12 cellular contexts compared by ENCODE assay signal in the genomic region with DNA sequence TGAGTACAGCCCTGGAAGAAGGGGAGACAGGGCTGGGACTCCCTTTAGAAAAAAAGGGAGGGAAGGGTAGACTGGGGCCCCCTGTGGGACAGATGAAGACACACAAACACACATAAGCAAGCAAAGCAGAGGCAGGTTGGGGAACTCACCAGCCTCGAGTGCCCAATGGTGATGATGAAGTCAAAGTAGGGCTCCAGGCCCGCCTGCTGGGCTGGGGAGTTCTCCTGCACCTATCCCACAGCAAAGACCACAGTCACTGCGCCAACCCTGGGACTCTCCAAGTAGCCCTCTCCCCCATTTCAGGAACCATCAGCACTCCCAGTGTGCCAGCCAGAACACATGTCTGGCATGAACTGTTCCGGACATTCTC. TPM values are rescaled to one million over a fixed set of nuclear protein-coding genes. Genes with fewer than 3 reads are reported as not detected.
A peak's percentile ranks its signal among the peaks of the same experiment; 100 is the strongest.
DNase-seq lines count a peak whose midpoint lies in the region; ATAC-seq, FAIRE-seq and TF ChIP-seq lines count a peak whose summit lies in the region.
"Had no signal": no experiment of that assay in that cellular context is flagged by ENCODE, and none has a peak within 500 bp of the region (broad histone marks: within the 10 kb centered on the region; RNA-seq: fewer than 3 reads in every experiment).

No MANE protein-coding gene starts in this region.

- no peak overlapping the region for H3K27ac Mint-ChIP-seq in activated CD8-positive, alpha-beta memory T cell treated with anti-CD3 and anti-CD28 coated beads, Interleukin-2, amount 10 ng/mL, durations not matched to agents 7 days and 5 days
- peak overlapping the region; percentile 21 for H3K27ac Mint-ChIP-seq in stimulated activated naive B cell treated with anti-CD40 and anti-IgM and Interleukin-4, amounts not matched to agents 10 μg/mL and 1 μg/mL and 100 μg/mL, for 72 hours
- no peak overlapping the region for H3K27ac Mint-ChIP-seq in progenitor cell of endocrine pancreas

- WGBS in K562 (ENCODE audit: insufficient coverage, low coverage, missing lambda C conversion rate), result 83% methylated on average over 4 of the region's 4 CpGs

- TF ChIP-seq POLR2A in K562 (conservative IDR thresholded peaks at IDR 0.05), result no peak

- peaks cover 32% of the 10 kb centered on the region for H3K4me1 Mint-ChIP-seq in activated CD8-positive, alpha-beta memory T cell treated with anti-CD3 and anti-CD28 coated beads, Interleukin-2, amount 10 ng/mL, durations not matched to agents 7 days and 5 days
- H3K4me1 Mint-ChIP-seq in stimulated activated naive B cell treated with anti-CD40 and anti-IgM and Interleukin-4, amounts not matched to agents 10 μg/mL and 1 μg/mL and 100 μg/mL, for 72 hours, result peaks cover 48 to 63% of the 10 kb centered on the region in 2 donors
- H3K4me1 Mint-ChIP-seq in progenitor cell of endocrine pancreas (ENCODE audit: low read depth), result peaks cover 23% of the 10 kb centered on the region

- no peak overlapping the region for H3K4me3 Mint-ChIP-seq in activated CD8-positive, alpha-beta memory T cell treated with anti-CD3 and anti-CD28 coated beads, Interleukin-2, amount 10 ng/mL, durations not matched to agents 7 days and 5 days
- no peak overlapping the region for H3K4me3 Mint-ChIP-seq in stimulated activated naive B cell treated with anti-CD40 and anti-IgM and Interleukin-4, amounts not matched to agents 10 μg/mL and 1 μg/mL and 100 μg/mL, for 72 hours
- no peak overlapping the region for H3K4me3 Mint-ChIP-seq in progenitor cell of endocrine pancreas (ENCODE audit: low read depth)

- H3K79me2 ChIP-seq in K562 (ENCODE audit: control insufficient read depth, insufficient read depth, low read length), result peaks cover 52% of the 10 kb centered on the region

- H3K9ac ChIP-seq in K562 (ENCODE audit: insufficient read depth in 1 of 2, low read depth in 2 of 2, low read length in 2 of 2), result peak overlapping the region in 1 of 2 experiments; percentile 77; a peak in 2 of 4 replicates

- intact Hi-C loops in K562 (cut with micrococcal nuclease), result no loop called here

- peaks cover 4% of the 10 kb centered on the region for H3K9me1 ChIP-seq in K562 (ENCODE audit: control insufficient read depth, insufficient read depth, low read length)

- CTCF ChIA-PET in activated CD8-positive, alpha-beta memory T cell treated with anti-CD3 and anti-CD28 coated beads, Interleukin-2, amount 10 ng/mL, durations not matched to agents 7 days and 5 days (lab: Charles Lee), result interaction anchor here (1.1 to 1.5 kb wide), 4 partner anchors 23 to 185 kb away, joined by 3 to 6 read pairs (median 4); no protein-coding TSS in a partner anchor
- CTCF ChIA-PET in K562 (lab: Yijun Ruan, JAX; ENCODE audit: low intra/inter-chr PET ratio), result interaction anchor here (0.6 kb wide), 1 partner anchor 1253 kb away, joined by 3 read pairs; no protein-coding TSS in a partner anchor

- peaks cover 4% of the 10 kb centered on the region for H3K27me3 Mint-ChIP-seq in activated CD8-positive, alpha-beta memory T cell treated with anti-CD3 and anti-CD28 coated beads, Interleukin-2, amount 10 ng/mL, durations not matched to agents 7 days and 5 days
- no peaks in the 10 kb centered on the region for H3K27me3 Mint-ChIP-seq in stimulated activated naive B cell treated with anti-CD40 and anti-IgM and Interleukin-4, amounts not matched to agents 10 μg/mL and 1 μg/mL and 100 μg/mL, for 72 hours
- H3K27me3 Mint-ChIP-seq in progenitor cell of endocrine pancreas, result no peaks in the 10 kb centered on the region

- H3K4me2 ChIP-seq in K562 (ENCODE audit: insufficient read depth, low read length), result no peak overlapping the region

- H3K4me3 ChIP-seq in K562 (no peak overlapping the region), HAP-1 (no peak overlapping the region)
- H3K4me3 ChIP-seq: adrenal gland, gastroesophageal sphincter had no signal

- 0 out of 4 replicates have a peak, but pooled peaks of 1 of the 2 experiments have one; percentile 7 for TF ChIP-seq RAD21 in K562 (CRISPR knock-in tag; conservative IDR thresholded peaks at IDR 0.05 in 1 of 2, IDR thresholded peaks at IDR 0.05 in 1 of 2)

- FAIRE-seq in K562 (lab: Jason Lieb, UNC), result no peak
- FAIRE-seq: GM18507, TTC549 had no signal

- in situ Hi-C loops in K562 (cut with MboI), result no loop called here
- in situ Hi-C loops in HAP-1 (cut with MboI; ENCODE audit: low sequenced_read_pairs), result loop anchor here (25.0 kb wide), 1 partner anchor 184 kb away; a partner anchor contains a TSS

- peaks cover 17% of the 10 kb centered on the region for H4K20me1 ChIP-seq in K562 (replicated peaks; ENCODE audit: control insufficient read depth, insufficient read depth, low read length)

- peak; percentile 49 for DNase-seq in activated CD8-positive, alpha-beta memory T cell treated with anti-CD3 and anti-CD28 coated beads, Interleukin-2, amount 50 U/mL, for 48 hours
- no peak for DNase-seq in activated CD8-positive, alpha-beta memory T cell treated with anti-CD3 and anti-CD28 coated beads, Interleukin-2, amount 10 ng/mL, durations not matched to agents 7 days and 5 days
- DNase-seq in K562 (ENCODE audit: extremely low read depth in 1 of 4, low spot score in 3 of 4) (peak in 3 of 4 experiments; percentile 22 to 44 (median 43)), HAP-1 (ENCODE audit: low spot score in 2 of 2) (no peak), progenitor cell of endocrine pancreas (ENCODE audit: low spot score, unreplicated experiment) (no peak)
- DNase-seq in stimulated activated naive B cell treated with anti-CD40 and anti-IgM and Interleukin-4, amounts not matched to agents 10 μg/mL and 1 μg/mL and 100 μg/mL, for 72 hours, result no peak
- DNase-seq: NCI-H748 treated with DMSO at 0.1 percent for 48 hours; stimulated activated CD4-positive, alpha-beta T cell treated with anti-CD3 and anti-CD28 coated beads, Interleukin-2, amount 100 ng/mL, for 48 hours had no signal

- peaks cover 1% of the 10 kb centered on the region for H3K36me3 Mint-ChIP-seq in activated CD8-positive, alpha-beta memory T cell treated with anti-CD3 and anti-CD28 coated beads, Interleukin-2, amount 10 ng/mL, durations not matched to agents 7 days and 5 days
- peaks cover 7 to 22% of the 10 kb centered on the region in 2 donors for H3K36me3 Mint-ChIP-seq in stimulated activated naive B cell treated with anti-CD40 and anti-IgM and Interleukin-4, amounts not matched to agents 10 μg/mL and 1 μg/mL and 100 μg/mL, for 72 hours
- H3K36me3 Mint-ChIP-seq in progenitor cell of endocrine pancreas (ENCODE audit: insufficient read depth), result peaks cover 2% of the 10 kb centered on the region

- no peak for ATAC-seq in activated CD8-positive, alpha-beta memory T cell treated with anti-CD3 and anti-CD28 coated beads, Interleukin-2, amount 10 ng/mL, durations not matched to agents 7 days and 5 days
- 0 out of 3 replicates have a peak, but pooled peaks have one; percentile 2 for ATAC-seq in K562
- no peak for ATAC-seq in stimulated activated naive B cell treated with anti-CD40 and anti-IgM and Interleukin-4, amounts not matched to agents 10 μg/mL and 1 μg/mL and 100 μg/mL, for 72 hours (replicated peaks)
- ATAC-seq: gastroesophageal sphincter had no signal

- H3K36me3 ChIP-seq in K562 (ENCODE audit: control insufficient read depth, insufficient read depth, low read length) (peaks cover 60% of the 10 kb centered on the region), HAP-1 (replicated peaks) (peaks cover 37% of the 10 kb centered on the region)

- H2AFZ ChIP-seq in K562 (ENCODE audit: low read depth, low read length), result no peak overlapping the region

- BruUV-seq in K562 (replicated peaks; lab: Mats Ljungman, UMichigan), result no TSS peak

- H3K27me3 ChIP-seq in K562 (ENCODE audit: control insufficient read depth in 2 of 2, insufficient read depth in 2 of 2, low read length in 2 of 2) (no peaks in the 10 kb centered on the region), HAP-1 (ENCODE audit: low read depth) (no peaks in the 10 kb centered on the region)
- H3K27me3 ChIP-seq: adrenal gland, gastroesophageal sphincter had no signal

- no peaks in the 10 kb centered on the region for H3K9me3 ChIP-seq in K562 (replicated peaks; ENCODE audit: control insufficient read depth, insufficient read depth, low read depth, low read length)
- no peaks in the 10 kb centered on the region for H3K9me3 ChIP-seq in HAP-1
- H3K9me3 ChIP-seq: adrenal gland, gastroesophageal sphincter had no signal

- peak; percentile 30 to 50 (median 49); a peak in 4 of 6 replicates for TF ChIP-seq CTCF in K562 (IDR thresholded peaks at IDR 0.05 in 2 of 3, conservative IDR thresholded peaks at IDR 0.05 in 1 of 3; ENCODE audit: insufficient read depth in 2 of 3, low read depth in 1 of 3, low read length in 3 of 3)
- no peak for TF ChIP-seq CTCF in progenitor cell of endocrine pancreas (IDR thresholded peaks at IDR 0.05; ENCODE audit: unreplicated experiment)

- POLR2A ChIA-PET in K562 (lab: Yijun Ruan, JAX), result no interaction called here

- no peaks in the 10 kb centered on the region for H3K9me3 Mint-ChIP-seq in activated CD8-positive, alpha-beta memory T cell treated with anti-CD3 and anti-CD28 coated beads, Interleukin-2, amount 10 ng/mL, durations not matched to agents 7 days and 5 days (ENCODE audit: low read depth)
- no peaks in the 10 kb centered on the region for H3K9me3 Mint-ChIP-seq in stimulated activated naive B cell treated with anti-CD40 and anti-IgM and Interleukin-4, amounts not matched to agents 10 μg/mL and 1 μg/mL and 100 μg/mL, for 72 hours
- no peaks in the 10 kb centered on the region for H3K9me3 Mint-ChIP-seq in progenitor cell of endocrine pancreas (ENCODE audit: low read depth)

- TF ChIP-seq EP300 in K562 (IDR thresholded peaks at IDR 0.05; ENCODE audit: low read length), result no peak

- H3K27ac ChIP-seq in K562 (ENCODE audit: extremely low read depth, low read depth, low read length), result no peak overlapping the region

- H3K4me1 ChIP-seq in K562 (replicated peaks in 1 of 2; ENCODE audit: control insufficient read depth in 2 of 2, insufficient read depth in 2 of 2, low read length in 2 of 2), result peaks cover 20 to 45% of the 10 kb centered on the region in 2 experiments; a peak in 4 of 5 replicates
- H3K4me1 ChIP-seq in HAP-1, result peaks cover 5% of the 10 kb centered on the region; the same call in 1 of the 2 replicates

RNA-seq across cellular contexts. Expression of a gene that starts 4.1 kb away (rescaled TPM):
- total RNA-seq in activated CD8-positive, alpha-beta memory T cell treated with anti-CD3 and anti-CD28 coated beads, Interleukin-2, amount 10 ng/mL, durations not matched to agents 7 days and 5 days, result 10 to 100 TPM; 28.8 to 32.0 TPM
- 170 and 347 TPM in 2 replicates for total RNA-seq in K562 (2011; cell fraction: chromatin; rRNA removed; ENCODE audit: low replicate concordance)
- total RNA-seq in K562 (2011; cell fraction: nucleolus; rRNA removed), result 220 and 236 TPM in 2 replicates
- total RNA-seq in K562 (2011; cell fraction: nucleoplasm; rRNA removed), result 186 and 187 TPM in 2 replicates
- 67.6 and 83.5 TPM in 2 replicates for total RNA-seq in K562 (2014; rRNA removed)
- 39.7 and 46.8 TPM in 2 replicates for total RNA-seq in K562 (2014; rRNA removed; fragmentation: Illumina TruSeq; extraction: Trizol)
- total RNA-seq in K562 (2015; rRNA removed; fragmentation: Illumina TruSeq; extraction: Trizol), result 65.3 and 67.6 TPM in 2 replicates
- total RNA-seq in K562 (2021), result 80.7 and 81.2 TPM in 2 replicates
- 87.9 and 116 TPM in 2 replicates for polyA plus RNA-seq in K562 (2011; rRNA removed)
- 88.5 and 108 TPM in 2 replicates for polyA plus RNA-seq in K562 (2011; cell fraction: cytosol; rRNA removed)
- 454 and 537 TPM in 2 replicates for polyA plus RNA-seq in K562 (2011; cell fraction: nucleus; rRNA removed)
- polyA plus RNA-seq in K562 (2012), result 72.8 and 104 TPM in 2 replicates
- polyA plus RNA-seq in K562 (2014; fragmentation: Illumina TruSeq; extraction: Trizol), result 71.3 and 81.3 TPM in 2 replicates
- 10 to 100 TPM in 1 of 2 experiments, 1 to 10 TPM in 1; 8.4 to 14.0 TPM for polyA plus RNA-seq in K562 (2014; fragmentation: Nextera tagmentation; extraction: Ambion mirVana)
- 75.3 and 82.3 TPM in 2 replicates for polyA plus RNA-seq in K562 (2014; rRNA removed)
- 48.5 and 49.2 TPM in 2 replicates for polyA minus RNA-seq in K562 (2011; rRNA and poly(A)+ RNA removed)
- polyA minus RNA-seq in K562 (2011; cell fraction: cytosol; rRNA and poly(A)+ RNA removed), result 42.4 and 49.5 TPM in 2 replicates
- polyA minus RNA-seq in K562 (2011; cell fraction: nucleus; rRNA and poly(A)+ RNA removed), result 120 and 149 TPM in 2 replicates
- 64.3 and 72.8 TPM in 2 replicates for total RNA-seq in progenitor cell of endocrine pancreas

RNA-seq across cellular contexts. Expression of a gene that starts 4.2 kb away (rescaled TPM):
- 1 to 10 TPM; 1.9 to 8.3 TPM for total RNA-seq in activated CD8-positive, alpha-beta memory T cell treated with anti-CD3 and anti-CD28 coated beads, Interleukin-2, amount 10 ng/mL, durations not matched to agents 7 days and 5 days
- 7.6 and 12.4 TPM in 2 replicates for total RNA-seq in K562 (2011; cell fraction: chromatin; rRNA removed; ENCODE audit: low replicate concordance)
- total RNA-seq in K562 (2011; cell fraction: nucleolus; rRNA removed), result 5.8 and 6.7 TPM in 2 replicates
- 5.1 and 8.2 TPM in 2 replicates for total RNA-seq in K562 (2011; cell fraction: nucleoplasm; rRNA removed)
- total RNA-seq in K562 (2014; rRNA removed), result 0.36 and 0.37 TPM in 2 replicates
- 0.32 and 0.47 TPM in 2 replicates for total RNA-seq in K562 (2014; rRNA removed; fragmentation: Illumina TruSeq; extraction: Trizol)
- 0.83 and 1.2 TPM in 2 replicates for total RNA-seq in K562 (2015; rRNA removed; fragmentation: Illumina TruSeq; extraction: Trizol)
- total RNA-seq in K562 (2021), result 1.4 and 1.7 TPM in 2 replicates
- 0.84 and 1.1 TPM in 2 replicates for polyA plus RNA-seq in K562 (2011; rRNA removed)
- 0.66 and 1.1 TPM in 2 replicates for polyA plus RNA-seq in K562 (2011; cell fraction: cytosol; rRNA removed)
- 5.1 and 6.7 TPM in 2 replicates for polyA plus RNA-seq in K562 (2011; cell fraction: nucleus; rRNA removed)
- 1.3 and 2.7 TPM in 2 replicates for polyA plus RNA-seq in K562 (2012)
- polyA plus RNA-seq in K562 (2014; fragmentation: Illumina TruSeq; extraction: Trizol), result 0.70 and 0.94 TPM in 2 replicates
- under 1 TPM; 0.22 to 0.35 TPM for polyA plus RNA-seq in K562 (2014; fragmentation: Nextera tagmentation; extraction: Ambion mirVana)
- polyA plus RNA-seq in K562 (2014; rRNA removed), result 0.93 and 1.4 TPM in 2 replicates
- 1.3 and 2.1 TPM in 2 replicates for polyA minus RNA-seq in K562 (2011; rRNA and poly(A)+ RNA removed)
- 0.67 TPM in 1 of 2 replicates, not detected in the other for polyA minus RNA-seq in K562 (2011; cell fraction: cytosol; rRNA and poly(A)+ RNA removed)
- polyA minus RNA-seq in K562 (2011; cell fraction: nucleus; rRNA and poly(A)+ RNA removed), result 3.5 and 4.1 TPM in 2 replicates
- 16.1 and 17.2 TPM in 2 replicates for total RNA-seq in progenitor cell of endocrine pancreas

RNA-seq across cellular contexts. Expression of a gene that starts 50.1 kb away (rescaled TPM):
- total RNA-seq in activated CD8-positive, alpha-beta memory T cell treated with anti-CD3 and anti-CD28 coated beads, Interleukin-2, amount 10 ng/mL, durations not matched to agents 7 days and 5 days, result 10 to 100 TPM; 15.6 to 20.2 TPM
- total RNA-seq in K562 (2011; cell fraction: chromatin; rRNA removed; ENCODE audit: low replicate concordance), result 18.4 and 48.8 TPM in 2 replicates
- 34.9 and 41.4 TPM in 2 replicates for total RNA-seq in K562 (2011; cell fraction: nucleolus; rRNA removed)
- total RNA-seq in K562 (2011; cell fraction: nucleoplasm; rRNA removed), result 17.7 and 23.9 TPM in 2 replicates
- 16.8 and 23.2 TPM in 2 replicates for total RNA-seq in K562 (2014; rRNA removed)
- 5.6 and 7.9 TPM in 2 replicates for total RNA-seq in K562 (2014; rRNA removed; fragmentation: Illumina TruSeq; extraction: Trizol)
- total RNA-seq in K562 (2015; rRNA removed; fragmentation: Illumina TruSeq; extraction: Trizol), result 9.2 and 9.8 TPM in 2 replicates
- total RNA-seq in K562 (2021), result 18.1 and 18.9 TPM in 2 replicates
- 14.2 and 14.5 TPM in 2 replicates for polyA plus RNA-seq in K562 (2011; rRNA removed)
- polyA plus RNA-seq in K562 (2011; cell fraction: cytosol; rRNA removed), result 16.4 and 30.7 TPM in 2 replicates
- polyA plus RNA-seq in K562 (2011; cell fraction: nucleus; rRNA removed), result 25.6 and 46.6 TPM in 2 replicates
- polyA plus RNA-seq in K562 (2012), result 16.6 and 24.6 TPM in 2 replicates
- 12.7 and 13.3 TPM in 2 replicates for polyA plus RNA-seq in K562 (2014; fragmentation: Illumina TruSeq; extraction: Trizol)
- polyA plus RNA-seq in K562 (2014; fragmentation: Nextera tagmentation; extraction: Ambion mirVana), result under 1 TPM; 0.72 to 0.89 TPM
- polyA plus RNA-seq in K562 (2014; rRNA removed), result 10.9 and 11.4 TPM in 2 replicates
- 14.7 and 23.4 TPM in 2 replicates for polyA minus RNA-seq in K562 (2011; rRNA and poly(A)+ RNA removed)
- 13.8 and 19.9 TPM in 2 replicates for polyA minus RNA-seq in K562 (2011; cell fraction: cytosol; rRNA and poly(A)+ RNA removed)
- 21.9 and 22.3 TPM in 2 replicates for polyA minus RNA-seq in K562 (2011; cell fraction: nucleus; rRNA and poly(A)+ RNA removed)
- total RNA-seq in progenitor cell of endocrine pancreas, result 6.6 and 6.7 TPM in 2 replicates

RNA-seq across cellular contexts. Expression of a gene that starts 51.5 kb away (rescaled TPM):
- 10 to 100 TPM; 25.7 to 34.5 TPM for total RNA-seq in activated CD8-positive, alpha-beta memory T cell treated with anti-CD3 and anti-CD28 coated beads, Interleukin-2, amount 10 ng/mL, durations not matched to agents 7 days and 5 days
- total RNA-seq in K562 (2011; cell fraction: chromatin; rRNA removed; ENCODE audit: low replicate concordance), result 31.6 and 76.0 TPM in 2 replicates
- total RNA-seq in K562 (2011; cell fraction: nucleolus; rRNA removed), result 13.0 and 16.8 TPM in 2 replicates
- total RNA-seq in K562 (2011; cell fraction: nucleoplasm; rRNA removed), result 28.7 and 37.4 TPM in 2 replicates
- 22.1 and 26.6 TPM in 2 replicates for total RNA-seq in K562 (2014; rRNA removed)
- 48.0 and 58.8 TPM in 2 replicates for total RNA-seq in K562 (2014; rRNA removed; fragmentation: Illumina TruSeq; extraction: Trizol)
- total RNA-seq in K562 (2015; rRNA removed; fragmentation: Illumina TruSeq; extraction: Trizol), result 34.4 and 38.1 TPM in 2 replicates
- 45.7 and 48.5 TPM in 2 replicates for total RNA-seq in K562 (2021)
- polyA plus RNA-seq in K562 (2011; rRNA removed), result 51.8 and 70.6 TPM in 2 replicates
- 14.0 and 23.7 TPM in 2 replicates for polyA plus RNA-seq in K562 (2011; cell fraction: cytosol; rRNA removed)
- polyA plus RNA-seq in K562 (2011; cell fraction: nucleus; rRNA removed), result 35.7 and 44.4 TPM in 2 replicates
- polyA plus RNA-seq in K562 (2012), result 34.3 and 41.0 TPM in 2 replicates
- 44.1 and 49.9 TPM in 2 replicates for polyA plus RNA-seq in K562 (2014; fragmentation: Illumina TruSeq; extraction: Trizol)
- 10 to 100 TPM; 27.0 to 49.2 TPM for polyA plus RNA-seq in K562 (2014; fragmentation: Nextera tagmentation; extraction: Ambion mirVana)
- 31.1 and 31.2 TPM in 2 replicates for polyA plus RNA-seq in K562 (2014; rRNA removed)
- polyA minus RNA-seq in K562 (2011; rRNA and poly(A)+ RNA removed), result 113 and 118 TPM in 2 replicates
- 20.6 and 39.8 TPM in 2 replicates for polyA minus RNA-seq in K562 (2011; cell fraction: cytosol; rRNA and poly(A)+ RNA removed)
- polyA minus RNA-seq in K562 (2011; cell fraction: nucleus; rRNA and poly(A)+ RNA removed), result 30.3 and 38.9 TPM in 2 replicates
- 69.7 and 78.3 TPM in 2 replicates for total RNA-seq in progenitor cell of endocrine pancreas

RNA-seq across cellular contexts. Expression of a gene that starts 51.6 kb away (rescaled TPM):
- under 1 TPM; 0.03 to 0.05 TPM for total RNA-seq in activated CD8-positive, alpha-beta memory T cell treated with anti-CD3 and anti-CD28 coated beads, Interleukin-2, amount 10 ng/mL, durations not matched to agents 7 days and 5 days
- total RNA-seq in K562 (2011; cell fraction: chromatin; rRNA removed; ENCODE audit: low replicate concordance), result 0.07 TPM in 1 of 2 replicates, not detected in the other
- total RNA-seq in K562 (2011; cell fraction: nucleolus; rRNA removed), result not detected in 2 replicates
- not detected in 2 replicates for total RNA-seq in K562 (2011; cell fraction: nucleoplasm; rRNA removed)
- total RNA-seq in K562 (2014; rRNA removed) (0.05 TPM in 1 of 2 replicates, not detected in the other), K562 (2014; rRNA removed; fragmentation: Illumina TruSeq; extraction: Trizol) (0.03 TPM in 1 of 2 replicates, not detected in the other), K562 (2015; rRNA removed; fragmentation: Illumina TruSeq; extraction: Trizol) (0.04 TPM in 2 replicates), K562 (2021) (not detected in 2 replicates), progenitor cell of endocrine pancreas (1.5 and 1.6 TPM in 2 replicates)
- polyA plus RNA-seq in K562 (2011; rRNA removed) (0.01 TPM in 1 of 2 replicates, not detected in the other), K562 (2014; fragmentation: Illumina TruSeq; extraction: Trizol) (not detected in 2 replicates), K562 (2014; fragmentation: Nextera tagmentation; extraction: Ambion mirVana) (not detected), K562 (2014; rRNA removed) (not detected in 2 replicates)
- polyA plus RNA-seq in K562 (2011; cell fraction: cytosol; rRNA removed), result 0.01 TPM in 2 replicates
- 0.03 and 0.06 TPM in 2 replicates for polyA plus RNA-seq in K562 (2011; cell fraction: nucleus; rRNA removed)
- polyA plus RNA-seq in K562 (2012), result 0.01 and 0.04 TPM in 2 replicates
- not detected in 2 replicates for polyA minus RNA-seq in K562 (2011; rRNA and poly(A)+ RNA removed)
- polyA minus RNA-seq in K562 (2011; cell fraction: cytosol; rRNA and poly(A)+ RNA removed), result not detected in 2 replicates
- polyA minus RNA-seq in K562 (2011; cell fraction: nucleus; rRNA and poly(A)+ RNA removed), result not detected in 2 replicates

Comparison
In these comparisons a context has a peak if more than half of its experiments do, and no peak if none do; other contexts are left out.
1. DNase-seq: peak in activated CD8-positive, alpha-beta memory T cell treated with anti-CD3 and anti-CD28 coated beads, Interleukin-2, amount 50 U/mL, for 48 hours (single experiment) and K562 (3 of 4); none in activated CD8-positive, alpha-beta memory T cell treated with anti-CD3 and anti-CD28 coated beads, Interleukin-2, amount 10 ng/mL, durations not matched to agents 7 days and 5 days (single experiment), stimulated activated naive B cell treated with anti-CD40 and anti-IgM and Interleukin-4, amounts not matched to agents 10 μg/mL and 1 μg/mL and 100 μg/mL, for 72 hours (single experiment), HAP-1 (0 of 2) and progenitor cell of endocrine pancreas (single experiment).